ENCODE assay signal across 1 cellular context in genomic region chr7:101234636-101235035, GRCh38.
TF ChIP-seq lines count a peak whose summit lies in the region.

No MANE protein-coding gene starts in this region.

TF ChIP-seq in A549, 52 proteins besides CTCF, POLR2A, EP300 and RAD21:
- TF ChIP-seq KDM5A (IDR thresholded peaks at IDR 0.05): no peak
- 0 out of 2 replicates have a peak, but pooled peaks have one; percentile 32 for TF ChIP-seq PBX3 (IDR thresholded peaks at IDR 0.05)
- TF ChIP-seq FOSB (CRISPR knock-in tag; IDR thresholded peaks at IDR 0.05): no peak
- no peak for TF ChIP-seq MAFK (IDR thresholded peaks at IDR 0.05; ENCODE audit: partially characterized antibody)
- TF ChIP-seq HOXA7 (CRISPR knock-in tag; IDR thresholded peaks at IDR 0.05): no peak
- no peak for TF ChIP-seq CBX8 (IDR thresholded peaks at IDR 0.05)
- no peak for TF ChIP-seq RARB (CRISPR knock-in tag; IDR thresholded peaks at IDR 0.05)
